20 cellular contexts compared by ENCODE assay signal in the genomic region with DNA sequence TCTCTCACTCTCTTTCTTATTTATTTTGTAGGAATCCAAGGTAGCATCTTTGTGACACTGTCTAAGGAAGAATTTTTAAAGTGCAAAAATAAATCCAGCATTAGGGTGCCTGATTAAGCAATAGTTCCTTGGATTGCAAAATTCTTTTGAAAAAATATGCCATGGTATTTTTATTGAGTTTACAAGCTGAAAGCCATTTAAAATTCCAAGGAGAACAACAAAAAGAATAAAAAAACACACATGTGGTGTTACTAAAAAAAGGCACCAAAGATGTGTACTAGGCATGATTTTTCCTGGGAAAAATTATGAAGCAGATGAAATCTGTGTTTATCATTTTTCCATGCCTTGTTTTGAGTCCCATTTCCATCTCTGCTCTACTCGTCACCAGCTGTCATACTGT.
DNase-seq lines count a peak whose midpoint lies in the region; ATAC-seq and TF ChIP-seq lines count a peak whose summit lies in the region.
"Had no signal": no experiment of that assay in that cellular context is flagged by ENCODE, and none has a peak within 500 bp of the region (broad histone marks: within the 10 kb centered on the region; RNA-seq: fewer than 3 reads in every experiment).

No MANE protein-coding gene starts in this region.

- intact Hi-C loops in sciatic nerve (cut with DNase I): no loop called here

- no peak overlapping the region; the same call in 1 of the 2 replicates for H3K4me3 ChIP-seq in AG10803 (ENCODE audit: low read length)
- H3K4me3 ChIP-seq: prostate gland had no signal

- peak; percentile 89 for ATAC-seq in sciatic nerve
- ATAC-seq in GM18909 (IDR thresholded peaks at IDR 0.05; ENCODE audit: poor library complexity, unreplicated experiment): no peak
- ATAC-seq in GM18861 (IDR thresholded peaks at IDR 0.05; ENCODE audit: unreplicated experiment): no peak
- ATAC-seq: activated naive CD8-positive, alpha-beta T cell treated with anti-CD3 and anti-CD28 coated beads, Interleukin-2, amount 50 U/mL, for 24 hours; left cardiac atrium had no signal

- TF ChIP-seq CTCF in AG10803 (conservative IDR thresholded peaks at IDR 0.05; ENCODE audit: low read length): no peak

- no peak for TF ChIP-seq RAD21 in Ishikawa (IDR thresholded peaks at IDR 0.05; ENCODE audit: low read depth)

- no peak for TF ChIP-seq EP300 in Ishikawa (IDR thresholded peaks at IDR 0.05; ENCODE audit: borderline replicate concordance)

- DNase-seq in AG10803 (ENCODE audit: low read depth) (peak; percentile 75), fibroblast of peridontal ligament (ENCODE audit: extremely low read depth) (peak; percentile 56), sciatic nerve (ENCODE audit: low spot score) (no peak), medulla oblongata (ENCODE audit: extremely low spot score) (no peak), NCI-H1930 (lab: John Stamatoyannopoulos, UW) (no peak)
- DNase-seq: activated CD4-positive, alpha-beta T cell treated with anti-CD3 and anti-CD28 coated beads, Interleukin-2, amount 50 U/mL, for 4 hours; activated effector memory CD4-positive, alpha-beta T cell treated with anti-CD3 and anti-CD28 coated beads, Interleukin-2, amount 50 U/mL, for 16 hours; activated naive CD8-positive, alpha-beta T cell treated with anti-CD3 and anti-CD28 coated beads, Interleukin-2, amount 50 U/mL, for 24 hours; cortex of kidney; DMS79 treated with DMSO at 0.1 percent for 48 hours; H9; left cardiac atrium; NCI-H1417 treated with DMSO at 0.1 percent for 48 hours; NCI-H526; T-helper 2 cell; WERI-Rb-1 had no signal

TF ChIP-seq in Ishikawa, 13 proteins besides CTCF, POLR2A, EP300 and RAD21:
- TF ChIP-seq CEBPB (IDR thresholded peaks at IDR 0.05): 0 out of 2 replicates have a peak, but pooled peaks have one; percentile 34
- TF ChIP-seq TEAD4 (IDR thresholded peaks at IDR 0.05): no peak
- TF ChIP-seq MAX (IDR thresholded peaks at IDR 0.05): no peak
- no peak for TF ChIP-seq NFIC (IDR thresholded peaks at IDR 0.05)

Comparison
In these comparisons a context has a peak if more than half of its experiments do, and no peak if none do; other contexts are left out.
1. DNase-seq: peak in AG10803 (single experiment) and fibroblast of peridontal ligament (single experiment); none in sciatic nerve (single experiment), medulla oblongata (single experiment) and NCI-H1930 (0 of 2).